28 cellular contexts compared by ENCODE assay signal in genomic region chr13:60044321-60044720, GRCh38.
"Had no signal": no experiment of that assay in that cellular context is flagged by ENCODE, and none has a peak within 500 bp of the region (broad histone marks: within the 10 kb centered on the region; RNA-seq: fewer than 3 reads in every experiment).

No MANE protein-coding gene starts in this region.

- FAIRE-seq: endometrium, endothelial cell of umbilical vein, frontal cortex had no signal

- H3K4me3 ChIP-seq: coronary artery, dorsolateral prefrontal cortex, esophagus muscularis mucosa, esophagus squamous epithelium, gastrocnemius medialis, gastroesophageal sphincter, heart left ventricle, heart right ventricle, hepatocyte had no signal

- DNase-seq: cortex of kidney; dermis blood vessel endothelial cell; dorsolateral prefrontal cortex; effector CD4-positive, alpha-beta T cell; effector CD8-positive, alpha-beta T cell; effector memory CD4-positive, alpha-beta T cell; effector memory CD8-positive, alpha-beta T cell; endodermal cell; erythroblast; esophagus squamous epithelium; foreskin fibroblast; foreskin keratinocyte; foreskin melanocyte; gastrocnemius medialis; glutamatergic neuron; head of caudate nucleus; heart left ventricle; heart right ventricle; hippocampal formation had no signal

- H3K27ac ChIP-seq: coronary artery, dorsolateral prefrontal cortex, epithelial cell of prostate, esophagus muscularis mucosa, esophagus squamous epithelium, foreskin keratinocyte, gastrocnemius medialis, gastroesophageal sphincter, heart left ventricle, heart right ventricle, hepatocyte had no signal

- H3K27me3 ChIP-seq: esophagus muscularis mucosa, esophagus squamous epithelium, foreskin keratinocyte, gastrocnemius medialis, gastroesophageal sphincter, heart left ventricle, heart right ventricle, hepatocyte had no signal

- ATAC-seq: effector memory CD8-positive, alpha-beta T cell; esophagus mucosa; foreskin keratinocyte; gastrocnemius medialis; gastroesophageal sphincter; heart left ventricle; heart right ventricle had no signal

- H3K9me3 ChIP-seq: esophagus muscularis mucosa, esophagus squamous epithelium, gastrocnemius medialis, gastroesophageal sphincter, heart left ventricle, heart right ventricle had no signal

- H3K36me3 ChIP-seq: esophagus muscularis mucosa, esophagus squamous epithelium, gastrocnemius medialis, gastroesophageal sphincter, heart left ventricle, heart right ventricle had no signal

- H3K4me1 ChIP-seq: esophagus muscularis mucosa, esophagus squamous epithelium, foreskin keratinocyte, gastrocnemius medialis, gastroesophageal sphincter, heart left ventricle, heart right ventricle had no signal
